9 cellular contexts compared by ENCODE assay signal in the genomic region with DNA sequence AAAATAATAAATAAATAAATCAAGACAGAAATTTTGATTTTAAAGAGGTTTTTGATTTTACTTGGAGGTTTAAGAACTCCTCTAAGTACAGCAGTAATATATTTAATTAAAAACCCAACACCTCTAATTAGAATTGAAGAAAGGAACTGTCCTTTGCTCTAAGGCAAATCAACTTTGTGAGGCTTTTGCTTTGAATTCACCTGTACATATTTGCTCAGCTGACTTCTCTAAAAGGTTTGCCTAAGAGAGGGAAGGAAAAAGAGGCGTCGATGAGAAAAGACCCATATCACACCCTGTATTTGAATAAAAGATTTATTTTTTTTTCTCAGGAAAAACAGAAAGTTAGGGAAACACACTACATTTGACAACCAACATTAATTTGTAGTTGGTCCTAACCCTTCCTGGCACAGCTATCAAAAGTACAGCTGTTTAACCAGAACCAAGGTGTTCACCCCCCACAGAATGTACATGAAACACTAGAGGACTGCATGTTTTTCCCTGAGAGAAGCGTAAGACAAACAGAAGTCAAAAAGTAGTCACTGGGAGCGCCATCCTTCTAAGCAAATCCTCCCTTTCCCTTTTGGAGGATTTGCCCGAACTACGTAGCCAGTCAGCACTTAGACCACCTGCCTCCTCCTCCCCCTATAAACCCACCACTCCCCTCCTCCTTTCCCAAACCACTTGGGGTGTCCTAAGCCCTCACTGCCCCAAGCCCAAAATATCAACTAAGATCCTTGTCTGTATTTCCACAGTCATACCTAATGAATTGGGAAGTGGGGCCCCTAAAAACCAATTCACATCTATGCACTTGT. TPM values are rescaled to one million over a fixed set of nuclear protein-coding genes. Genes with fewer than 3 reads are reported as not detected.
DNase-seq lines count a peak whose midpoint lies in the region; ATAC-seq and TF ChIP-seq lines count a peak whose summit lies in the region.
"Had no signal": no experiment of that assay in that cellular context is flagged by ENCODE, and none has a peak within 500 bp of the region (broad histone marks: within the 10 kb centered on the region; RNA-seq: fewer than 3 reads in every experiment).

No MANE protein-coding gene starts in this region.

- 32 to 39% (median 34%) methylated on average over 6 of the region's 6 CpGs for WGBS in heart left ventricle, 4 donors
- WGBS in mesendoderm (ENCODE audit: extremely low coverage, insufficient coverage, low lambda C conversion rate), result no CpG with 5 or more reads among the region's 6 CpGs

- DNase-seq in heart left ventricle (peak in 1 of 5 donors; percentile 7), left ventricle myocardium superior (no peak), astrocyte of the cerebellum (ENCODE audit: low read depth) (no peak), mesendoderm (no peak), vagina (ENCODE audit: extremely low spot score in 2 of 2) (no peak), NCI-H128 (lab: John Stamatoyannopoulos, UW; ENCODE audit: unreplicated experiment) (no peak), iPS-NIHi7 (ENCODE audit: extremely low spot score) (no peak)
- DNase-seq: hippocampal formation had no signal

- H3K36me3 ChIP-seq in heart left ventricle (peaks cover 6 to 88% (median 75%) of the 10 kb centered on the region in 9 donors), mesendoderm (ENCODE audit: control insufficient read depth, insufficient read depth, low read length) (peaks cover 13% of the 10 kb centered on the region), vagina (peaks cover 4 to 72% of the 10 kb centered on the region in 2 donors)

- no peak overlapping the region for H4K8ac ChIP-seq in mesendoderm (ENCODE audit: low read depth, low read length)

- H2AK5ac ChIP-seq in mesendoderm (ENCODE audit: low read length), result no peak overlapping the region

- peak overlapping the region; percentile 80 to 99 (median 92) for H3K4me3 ChIP-seq in heart left ventricle
- H3K4me3 ChIP-seq in astrocyte of the cerebellum (ENCODE audit: low read depth, low read length), result peak overlapping the region; percentile 99
- no peak overlapping the region for H3K4me3 ChIP-seq in mesendoderm (ENCODE audit: low read length)
- peak overlapping the region; percentile 86 to 99 for H3K4me3 ChIP-seq in vagina

- no peak overlapping the region for H3K4me2 ChIP-seq in mesendoderm (ENCODE audit: low read length)

- H3K23ac ChIP-seq in mesendoderm (ENCODE audit: low read length), result no peak overlapping the region

- intact Hi-C loops in heart left ventricle (cut with DNase I) (loop anchor here in 6 of 10 donors (5.0 kb wide), 4 partner anchors 43 to 123 kb away; partner anchors contain the start of genes ENSA (in 1 of the 6) and GOLPH3L (in 1 of the 6)), left ventricle myocardium superior (cut with micrococcal nuclease) (loop anchor here (5.0 kb wide), 1 partner anchor 48 kb away; no protein-coding TSS in a partner anchor), vagina (cut with DNase I) (loop anchor here (5.0 kb wide), 1 partner anchor 43 kb away; no protein-coding TSS in a partner anchor)

- ATAC-seq in heart left ventricle (no peak), left ventricle myocardium superior (no peak), GM18498 (IDR thresholded peaks at IDR 0.05; ENCODE audit: unreplicated experiment) (no peak)

- H3K18ac ChIP-seq in mesendoderm (ENCODE audit: low read length), result no peak overlapping the region

- H3K9ac ChIP-seq in mesendoderm (ENCODE audit: low read length), result peak overlapping the region; percentile 10

- H3K4ac ChIP-seq in mesendoderm (ENCODE audit: low read depth, low read length), result no peak overlapping the region

- H3K27me3 ChIP-seq in heart left ventricle (no peaks in the 10 kb centered on the region), mesendoderm (ENCODE audit: insufficient read depth, low read length, poor library complexity) (no peaks in the 10 kb centered on the region), vagina (no peaks in the 10 kb centered on the region)

- TF ChIP-seq CTCF in heart left ventricle (IDR thresholded peaks at IDR 0.05), result no peak
- TF ChIP-seq CTCF in astrocyte of the cerebellum (IDR thresholded peaks at IDR 0.05; ENCODE audit: low read depth, low read length, missing control alignments), result no peak
- no peak for TF ChIP-seq CTCF in vagina (IDR thresholded peaks at IDR 0.05)

- peak overlapping the region; percentile 99 to 100 (median 100) for H3K27ac ChIP-seq in heart left ventricle
- no peak overlapping the region for H3K27ac ChIP-seq in mesendoderm (ENCODE audit: low read depth, low read length)
- H3K27ac ChIP-seq in vagina, result peak overlapping the region; percentile 100

- H3K9me3 ChIP-seq in heart left ventricle, result no peaks in the 10 kb centered on the region
- H3K9me3 ChIP-seq in vagina, result no peaks in the 10 kb centered on the region

- H3K79me1 ChIP-seq in mesendoderm (ENCODE audit: low read length), result peaks cover 6% of the 10 kb centered on the region

- H2BK120ac ChIP-seq in mesendoderm (ENCODE audit: low read depth, low read length), result no peak overlapping the region

- in situ Hi-C loops in astrocyte of the cerebellum (cut with HindIII; ENCODE audit: low sequenced_read_pairs), result no loop called here

- H2BK15ac ChIP-seq in mesendoderm (replicated peaks; ENCODE audit: low read depth), result no peak overlapping the region

- no peak overlapping the region for H4K5ac ChIP-seq in mesendoderm (ENCODE audit: low read length)

- no peak for TF ChIP-seq POLR2A in heart left ventricle (IDR thresholded peaks at IDR 0.05)
- no peak for TF ChIP-seq POLR2A in vagina (IDR thresholded peaks at IDR 0.05)

- H3K56ac ChIP-seq in mesendoderm (ENCODE audit: low read length), result no peak overlapping the region

- H3K79me2 ChIP-seq in mesendoderm (ENCODE audit: control insufficient read depth, insufficient read depth, low read length), result peaks cover 67% of the 10 kb centered on the region

- H2BK5ac ChIP-seq in mesendoderm (ENCODE audit: low read length), result no peak overlapping the region

- H3K4me1 ChIP-seq in heart left ventricle, result peaks cover 13 to 67% (median 63%) of the 10 kb centered on the region in 12 donors
- peaks cover 6% of the 10 kb centered on the region for H3K4me1 ChIP-seq in mesendoderm (ENCODE audit: control insufficient read depth, low read depth, low read length)
- H3K4me1 ChIP-seq in vagina, result peaks cover 69% of the 10 kb centered on the region

RNA-seq across cellular contexts. Expression of gene MCL1, which starts 4.9 kb away (rescaled TPM):
- total RNA-seq in heart left ventricle (100 to 1,000 TPM in 6 of 9 donors, 10 to 100 TPM in 3; 77.2 to 180 (median 104) TPM), left ventricle myocardium superior (93.5 TPM), vagina (181 TPM)
- 100 to 1,000 TPM in 1 of 2 donors, 10 to 100 TPM in 1; 57.1 to 118 TPM for polyA plus RNA-seq in heart left ventricle
- 146 TPM for polyA plus RNA-seq in mesendoderm (2013, experiment 1 of 2)
- 147 TPM for polyA plus RNA-seq in mesendoderm (2013, experiment 2 of 2)

RNA-seq across cellular contexts. Expression of gene ADAMTSL4, which starts 25.3 kb away (rescaled TPM):
- total RNA-seq in heart left ventricle (10 to 100 TPM; 19.2 to 69.0 (median 40.9) TPM), left ventricle myocardium superior (77.7 TPM), vagina (64.6 TPM)
- polyA plus RNA-seq in heart left ventricle, result 10 to 100 TPM; 41.1 to 61.7 TPM
- 1.8 TPM for polyA plus RNA-seq in mesendoderm (2013, experiment 1 of 2)
- 2.3 TPM for polyA plus RNA-seq in mesendoderm (2013, experiment 2 of 2)

RNA-seq across cellular contexts. Expression of gene ENSA, which starts 54.9 kb away (rescaled TPM):
- total RNA-seq in heart left ventricle, result 100 to 1,000 TPM; 118 to 186 (median 130) TPM
- polyA plus RNA-seq in heart left ventricle, result 100 to 1,000 TPM in 1 of 2 donors, 10 to 100 TPM in 1; 74.6 to 122 TPM
- 126 TPM for total RNA-seq in left ventricle myocardium superior
- polyA plus RNA-seq in mesendoderm (2013, experiment 1 of 2), result 201 TPM
- polyA plus RNA-seq in mesendoderm (2013, experiment 2 of 2), result 201 TPM
- total RNA-seq in vagina, result 117 TPM

RNA-seq across cellular contexts. Expression of gene FALEC, which starts 58.9 kb away (rescaled TPM):
- total RNA-seq in heart left ventricle (under 1 TPM in 2 of 9 donors, not detected in 7; 0.51 to 0.96 TPM), left ventricle myocardium superior (not detected), vagina (not detected)
- polyA plus RNA-seq in heart left ventricle, result under 1 TPM; 0.18 to 0.46 TPM
- not detected for polyA plus RNA-seq in mesendoderm (2013, experiment 1 of 2)
- polyA plus RNA-seq in mesendoderm (2013, experiment 2 of 2), result 0.24 TPM
